1 cellular context compared by ENCODE assay signal in the genomic region with DNA sequence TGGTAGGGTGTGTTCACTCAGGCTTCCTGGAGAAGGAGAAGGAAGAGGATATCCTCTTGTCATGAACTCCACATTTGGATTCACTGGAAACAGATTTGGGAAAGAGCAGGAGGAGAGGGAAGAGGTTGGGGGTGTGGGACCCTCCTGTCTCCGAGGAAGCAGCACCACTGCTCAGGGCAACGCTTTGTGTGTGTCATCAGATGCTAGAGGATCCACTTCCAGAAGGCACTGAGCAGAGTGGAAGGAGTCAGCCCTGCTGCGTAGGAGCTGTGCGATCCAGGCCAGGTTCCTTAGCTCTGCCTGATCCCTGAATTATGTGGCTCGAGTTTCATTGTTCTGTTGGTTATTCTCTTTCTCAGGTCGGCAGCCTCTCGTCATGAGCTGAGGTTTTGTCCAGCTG.
TF ChIP-seq lines count a peak whose summit lies in the region.

No MANE protein-coding gene starts in this region.

TF ChIP-seq in GM23338, 12 proteins besides CTCF, POLR2A, EP300 and RAD21 (continued from another document):
- TF ChIP-seq, protein P1, sequence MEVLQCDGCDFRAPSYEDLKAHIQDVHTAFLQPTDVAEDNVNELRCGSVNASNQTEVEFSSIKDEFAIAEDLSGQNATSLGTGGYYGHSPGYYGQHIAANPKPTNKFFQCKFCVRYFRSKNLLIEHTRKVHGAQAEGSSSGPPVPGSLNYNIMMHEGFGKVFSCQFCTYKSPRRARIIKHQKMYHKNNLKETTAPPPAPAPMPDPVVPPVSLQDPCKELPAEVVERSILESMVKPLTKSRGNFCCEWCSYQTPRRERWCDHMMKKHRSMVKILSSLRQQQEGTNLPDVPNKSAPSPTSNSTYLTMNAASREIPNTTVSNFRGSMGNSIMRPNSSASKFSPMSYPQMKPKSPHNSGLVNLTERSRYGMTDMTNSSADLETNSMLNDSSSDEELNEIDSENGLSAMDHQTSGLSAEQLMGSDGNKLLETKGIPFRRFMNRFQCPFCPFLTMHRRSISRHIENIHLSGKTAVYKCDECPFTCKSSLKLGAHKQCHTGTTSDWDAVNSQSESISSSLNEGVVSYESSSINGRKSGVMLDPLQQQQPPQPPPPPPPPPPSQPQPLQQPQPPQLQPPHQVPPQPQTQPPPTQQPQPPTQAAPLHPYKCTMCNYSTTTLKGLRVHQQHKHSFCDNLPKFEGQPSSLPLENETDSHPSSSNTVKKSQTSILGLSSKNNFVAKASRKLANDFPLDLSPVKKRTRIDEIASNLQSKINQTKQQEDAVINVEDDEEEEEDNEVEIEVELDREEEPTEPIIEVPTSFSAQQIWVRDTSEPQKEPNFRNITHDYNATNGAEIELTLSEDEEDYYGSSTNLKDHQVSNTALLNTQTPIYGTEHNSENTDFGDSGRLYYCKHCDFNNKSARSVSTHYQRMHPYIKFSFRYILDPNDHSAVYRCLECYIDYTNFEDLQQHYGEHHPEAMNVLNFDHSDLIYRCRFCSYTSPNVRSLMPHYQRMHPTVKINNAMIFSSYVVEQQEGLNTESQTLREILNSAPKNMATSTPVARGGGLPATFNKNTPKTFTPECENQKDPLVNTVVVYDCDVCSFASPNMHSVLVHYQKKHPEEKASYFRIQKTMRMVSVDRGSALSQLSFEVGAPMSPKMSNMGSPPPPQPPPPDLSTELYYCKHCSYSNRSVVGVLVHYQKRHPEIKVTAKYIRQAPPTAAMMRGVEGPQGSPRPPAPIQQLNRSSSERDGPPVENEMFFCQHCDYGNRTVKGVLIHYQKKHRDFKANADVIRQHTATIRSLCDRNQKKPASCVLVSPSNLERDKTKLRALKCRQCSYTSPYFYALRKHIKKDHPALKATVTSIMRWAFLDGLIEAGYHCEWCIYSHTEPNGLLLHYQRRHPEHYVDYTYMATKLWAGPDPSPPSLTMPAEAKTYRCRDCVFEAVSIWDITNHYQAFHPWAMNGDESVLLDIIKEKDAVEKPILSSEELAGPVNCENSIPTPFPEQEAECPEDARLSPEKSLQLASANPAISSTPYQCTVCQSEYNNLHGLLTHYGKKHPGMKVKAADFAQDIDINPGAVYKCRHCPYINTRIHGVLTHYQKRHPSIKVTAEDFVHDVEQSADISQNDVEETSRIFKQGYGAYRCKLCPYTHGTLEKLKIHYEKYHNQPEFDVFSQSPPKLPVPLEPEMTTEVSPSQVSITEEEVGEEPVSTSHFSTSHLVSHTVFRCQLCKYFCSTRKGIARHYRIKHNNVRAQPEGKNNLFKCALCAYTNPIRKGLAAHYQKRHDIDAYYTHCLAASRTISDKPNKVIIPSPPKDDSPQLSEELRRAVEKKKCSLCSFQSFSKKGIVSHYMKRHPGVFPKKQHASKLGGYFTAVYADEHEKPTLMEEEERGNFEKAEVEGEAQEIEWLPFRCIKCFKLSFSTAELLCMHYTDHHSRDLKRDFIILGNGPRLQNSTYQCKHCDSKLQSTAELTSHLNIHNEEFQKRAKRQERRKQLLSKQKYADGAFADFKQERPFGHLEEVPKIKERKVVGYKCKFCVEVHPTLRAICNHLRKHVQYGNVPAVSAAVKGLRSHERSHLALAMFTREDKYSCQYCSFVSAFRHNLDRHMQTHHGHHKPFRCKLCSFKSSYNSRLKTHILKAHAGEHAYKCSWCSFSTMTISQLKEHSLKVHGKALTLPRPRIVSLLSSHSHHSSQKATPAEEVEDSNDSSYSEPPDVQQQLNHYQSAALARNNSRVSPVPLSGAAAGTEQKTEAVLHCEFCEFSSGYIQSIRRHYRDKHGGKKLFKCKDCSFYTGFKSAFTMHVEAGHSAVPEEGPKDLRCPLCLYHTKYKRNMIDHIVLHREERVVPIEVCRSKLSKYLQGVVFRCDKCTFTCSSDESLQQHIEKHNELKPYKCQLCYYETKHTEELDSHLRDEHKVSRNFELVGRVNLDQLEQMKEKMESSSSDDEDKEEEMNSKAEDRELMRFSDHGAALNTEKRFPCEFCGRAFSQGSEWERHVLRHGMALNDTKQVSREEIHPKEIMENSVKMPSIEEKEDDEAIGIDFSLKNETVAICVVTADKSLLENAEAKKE (CRISPR knock-in tag; IDR thresholded peaks at IDR 0.05): no peak
TF ChIP-seq in GM23338: peak in this region for 0.
